In the genomic region with DNA sequence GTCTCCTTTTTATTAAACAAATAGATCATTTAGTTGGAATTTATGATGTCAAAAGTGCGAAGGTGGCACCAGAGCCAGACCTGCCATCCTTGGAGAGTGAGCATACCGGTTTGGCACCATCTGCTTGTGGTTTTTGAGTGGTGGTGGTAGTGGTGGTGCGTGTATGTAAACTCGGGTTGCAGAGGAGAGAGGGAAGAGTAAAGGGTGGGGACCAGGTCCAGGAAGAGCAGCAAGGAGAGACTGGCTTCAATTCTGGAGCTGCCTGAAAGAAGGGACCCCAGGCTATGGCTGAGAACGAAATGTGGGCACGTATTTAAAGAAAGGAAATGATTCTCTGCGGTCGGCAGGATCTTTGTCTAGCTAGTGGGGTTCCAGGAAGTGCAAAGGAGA, we compare ENCODE assay signal across 8 cellular contexts. TPM values are rescaled to one million over a fixed set of nuclear protein-coding genes. Genes with fewer than 3 reads are reported as not detected.
A peak's percentile ranks its signal among the peaks of the same experiment; 100 is the strongest.
DNase-seq lines count a peak whose midpoint lies in the region; ATAC-seq and TF ChIP-seq lines count a peak whose summit lies in the region.

No MANE protein-coding gene starts in this region.

- H3K36me3 ChIP-seq in endocrine pancreas (ENCODE audit: control insufficient read depth, insufficient read depth, low read length) (no peaks in the 10 kb centered on the region), smooth muscle cell (ENCODE audit: low read depth) (no peaks in the 10 kb centered on the region)

- no peaks in the 10 kb centered on the region for H4K20me1 ChIP-seq in smooth muscle cell (ENCODE audit: low read depth)

- no peak overlapping the region for H2AFZ ChIP-seq in smooth muscle cell (ENCODE audit: low read depth)

- no peaks in the 10 kb centered on the region for H3F3A ChIP-seq in smooth muscle cell (ENCODE audit: low read depth)

- 27% methylated on average over 8 of the region's 8 CpGs for WGBS in smooth muscle cell (ENCODE audit: low lambda C conversion rate)

- H3K9me3 ChIP-seq in endocrine pancreas (ENCODE audit: control insufficient read depth, low read length) (no peaks in the 10 kb centered on the region), smooth muscle cell (replicated peaks; ENCODE audit: low read depth) (no peaks in the 10 kb centered on the region)

- H3K27ac ChIP-seq in smooth muscle cell (ENCODE audit: low read depth): no peak overlapping the region

- H3K4me1 ChIP-seq in endocrine pancreas (ENCODE audit: control insufficient read depth, insufficient read depth, low read length) (peaks cover 4% of the 10 kb centered on the region), smooth muscle cell (ENCODE audit: low read depth) (no peaks in the 10 kb centered on the region)

- no peaks in the 10 kb centered on the region for H3K79me2 ChIP-seq in smooth muscle cell (ENCODE audit: low read depth)

- ATAC-seq in GM19397 (IDR thresholded peaks at IDR 0.05; ENCODE audit: unreplicated experiment) (no peak), GM19452 (IDR thresholded peaks at IDR 0.05; ENCODE audit: unreplicated experiment) (no peak)

- H3K4me2 ChIP-seq in smooth muscle cell: peak overlapping the region; percentile 84

- no peaks in the 10 kb centered on the region for H3K27me3 ChIP-seq in endocrine pancreas (ENCODE audit: control insufficient read depth, insufficient read depth, low read length)
- H3K27me3 ChIP-seq in smooth muscle cell (ENCODE audit: low read depth): peaks cover 75% of the 10 kb centered on the region

- peak; percentile 30 to 55 for DNase-seq in NCI-H524 (lab: John Stamatoyannopoulos, UW)
- no peak for DNase-seq in NCI-H524 treated with DMSO at 0.1 percent for 48 hours (lab: John Stamatoyannopoulos, UW)
- peak; percentile 44 for DNase-seq in NCI-H774 (lab: John Stamatoyannopoulos, UW)
- DNase-seq in smooth muscle cell (lab: John Stamatoyannopoulos, UW; ENCODE audit: unreplicated experiment): no peak
- no peak for DNase-seq in midbrain (lab: John Stamatoyannopoulos, UW)

- no peak for TF ChIP-seq CTCF in smooth muscle cell (IDR thresholded peaks at IDR 0.05; ENCODE audit: borderline replicate concordance, insufficient read depth, poor library complexity, severe bottlenecking)

- H3K4me3 ChIP-seq in endocrine pancreas (ENCODE audit: control insufficient read depth, insufficient read depth, low read length) (peak overlapping the region; percentile 67), smooth muscle cell (peak overlapping the region; percentile 48)

- H3K9ac ChIP-seq in endocrine pancreas (ENCODE audit: control insufficient read depth, insufficient read depth, low read length) (peak overlapping the region; percentile 54), smooth muscle cell (ENCODE audit: low read depth) (no peak overlapping the region)

RNA-seq across cellular contexts. Expression of gene GOLGA7B, which starts 0.5 kb away (rescaled TPM):
- total RNA-seq in smooth muscle cell: not detected in 2 replicates
- not detected in 2 replicates for polyA plus RNA-seq in smooth muscle cell

Comparison
In these comparisons a context has a peak if more than half of its experiments do, and no peak if none do; other contexts are left out.
1. DNase-seq: peak in NCI-H524 (2 of 2) and NCI-H774 (single experiment); none in NCI-H524 treated with DMSO at 0.1 percent for 48 hours (single experiment), smooth muscle cell (single experiment) and midbrain (single experiment).